Comparison of ENCODE assay signal across 24 cellular contexts in genomic region chr9:136722093-136722968, GRCh38. TPM values are rescaled to one million over a fixed set of nuclear protein-coding genes. Genes with fewer than 3 reads are reported as not detected.
A peak's percentile ranks its signal among the peaks of the same experiment; 100 is the strongest.
DNase-seq lines count a peak whose midpoint lies in the region; ATAC-seq, FAIRE-seq and TF ChIP-seq lines count a peak whose summit lies in the region.
"Had no signal": no experiment of that assay in that cellular context is flagged by ENCODE, and none has a peak within 500 bp of the region (broad histone marks: within the 10 kb centered on the region; RNA-seq: fewer than 3 reads in every experiment).

No MANE protein-coding gene starts in this region.

- H3K9me3 ChIP-seq in HepG2 (ENCODE audit: low read length) (no peaks in the 10 kb centered on the region), Peyer's patch (no peaks in the 10 kb centered on the region)

- no peak for TF ChIP-seq EP300 in HepG2 (IDR thresholded peaks at IDR 0.05; ENCODE audit: low read depth in 2 of 2, low read length in 2 of 2)
- TF ChIP-seq EP300 in HepG2 (CRISPR knock-in tag; IDR thresholded peaks at IDR 0.05; ENCODE audit: borderline replicate concordance): no peak

- peak; percentile 34; the same call in 1 of the 2 replicates for TF ChIP-seq POLR2A in H54 (IDR thresholded peaks at IDR 0.05; ENCODE audit: low read depth, low read length)
- no peak for TF ChIP-seq POLR2A in HepG2 (IDR thresholded peaks at IDR 0.05; ENCODE audit: insufficient read depth in 1 of 2, low read depth in 2 of 2, low read length in 2 of 2)
- TF ChIP-seq POLR2A in Peyer's patch (IDR thresholded peaks at IDR 0.05): no peak

- H3K9ac ChIP-seq in HepG2 (ENCODE audit: insufficient read depth, low read depth, low read length): no peak overlapping the region

- POLR2A ChIA-PET in HepG2 (lab: Yijun Ruan, JAX): interaction anchor here (0.6 kb wide), 1 partner anchor 21 kb away, joined by 3 read pairs; the partner anchor contains the start of gene LCN10

- no peak for TF ChIP-seq RAD21 in HepG2 (CRISPR knock-in tag; IDR thresholded peaks at IDR 0.05)

- peaks cover 17% of the 10 kb centered on the region for H3K79me2 ChIP-seq in HepG2 (ENCODE audit: insufficient read depth, low read length)

- H2AFZ ChIP-seq in HepG2 (ENCODE audit: low read length): no peak overlapping the region

- BruUV-seq in HepG2 (replicated peaks; lab: Mats Ljungman, UMichigan): no TSS peak

- H3K4me1 ChIP-seq in HepG2 (ENCODE audit: insufficient read depth, low read length): peaks cover 31% of the 10 kb centered on the region
- peaks cover 3 to 51% (median 24%) of the 10 kb centered on the region in 4 donors for H3K4me1 ChIP-seq in Peyer's patch

- H3K27ac ChIP-seq in VCaP: peak overlapping the region; percentile 92; the same call in 1 of the 2 replicates
- H3K27ac ChIP-seq in HepG2 (ENCODE audit: extremely low read length, insufficient read depth, low read length): no peak overlapping the region
- H3K27ac ChIP-seq in Peyer's patch: no peak overlapping the region
- H3K27ac ChIP-seq: C4-2B, HL-60 had no signal

- no peak for FAIRE-seq in H54 (lab: Jason Lieb, UNC)
- FAIRE-seq in HepG2 (lab: Jason Lieb, UNC): no peak
- FAIRE-seq: A204.1, astrocyte, frontal cortex had no signal

- H3K36me3 ChIP-seq in HepG2 (replicated peaks in 1 of 2; ENCODE audit: control insufficient read depth in 1 of 2, insufficient read depth in 2 of 2, low read length in 2 of 2): peaks cover 11 to 20% of the 10 kb centered on the region in 2 experiments; a peak in 4 of 5 replicates
- peaks cover 0 to 52% (median 0%) of the 10 kb centered on the region in 3 donors for H3K36me3 ChIP-seq in Peyer's patch

- no peak overlapping the region for H3K4me2 ChIP-seq in HepG2 (ENCODE audit: low read depth, low read length)

- ATAC-seq in HepG2: peak; percentile 0; the same call in 1 of the 3 replicates

- in situ Hi-C loops in HepG2 (cut with HindIII; ENCODE audit: extremely low pct_ligation_motif_present, low pct_unique_long_range_greater_than_20kb): no loop called here

- CTCF ChIA-PET in HepG2 (lab: Yijun Ruan, JAX; ENCODE audit: low intra/inter-chr PET ratio, low total read pairs): no interaction called here

- no peaks in the 10 kb centered on the region; a peak in 1 of 5 replicates for H3K27me3 ChIP-seq in HepG2 (ENCODE audit: control insufficient read depth in 1 of 2, insufficient read depth in 2 of 2, low read length in 2 of 2)
- no peaks in the 10 kb centered on the region for H3K27me3 ChIP-seq in Peyer's patch

- intact Hi-C loops in HepG2 (cut with micrococcal nuclease; ENCODE audit: unreplicated experiment): no loop called here

- TF ChIP-seq CTCF in VCaP (conservative IDR thresholded peaks at IDR 0.05): no peak
- TF ChIP-seq CTCF in HepG2 (CRISPR knock-in tag; IDR thresholded peaks at IDR 0.05): no peak
- TF ChIP-seq CTCF in Peyer's patch (IDR thresholded peaks at IDR 0.05): no peak

- H3K4me3 ChIP-seq in HepG2 (replicated peaks in 1 of 3; ENCODE audit: insufficient read depth in 1 of 3, low read depth in 2 of 3, low read length in 3 of 3): no peak overlapping the region
- no peak overlapping the region for H3K4me3 ChIP-seq in Peyer's patch
- H3K4me3 ChIP-seq: coronary artery had no signal

- DNase-seq in DMS53 (lab: John Stamatoyannopoulos, UW): peak; percentile 78
- no peak for DNase-seq in DMS53 treated with DMSO at 0.1 percent for 48 hours (lab: John Stamatoyannopoulos, UW; ENCODE audit: unreplicated experiment)
- no peak for DNase-seq in H54 (ENCODE audit: insufficient read length, low spot score)
- no peak for DNase-seq in HepG2 (ENCODE audit: low spot score)
- no peak for DNase-seq in OCI-M1 (lab: John Stamatoyannopoulos, UW)
- DNase-seq in Peyer's patch: no peak
- DNase-seq in GOT3 (lab: John Stamatoyannopoulos, UW): no peak
- DNase-seq: activated CD4-positive, alpha-beta T cell treated with anti-CD3 and anti-CD28 coated beads, Interleukin-2, amount 10 ng/mL, durations not matched to agents 7 days and 5 days; activated naive CD4-positive, alpha-beta T cell treated with Interleukin-2 at 50 U/mL for 16 hours; DMS153; H9; NCI-H1092; NCI-H2107 had no signal

- 95% methylated on average over 4 of the region's 31 CpGs for WGBS in HepG2 (ENCODE audit: low lambda C conversion rate)

- H4K20me1 ChIP-seq in HepG2 (ENCODE audit: insufficient read depth, low read length): peaks cover 47% of the 10 kb centered on the region

RNA-seq across cellular contexts. Expression of gene DIPK1B, which starts 10.0 kb away (rescaled TPM):
- total RNA-seq in HepG2 (2016; rRNA removed; fragmentation: Illumina TruSeq; extraction: Trizol) (0.18 and 0.28 TPM in 2 replicates), Peyer's patch (1 to 10 TPM in 3 of 4 donors, under 1 TPM in 1; 0.70 to 5.8 (median 2.6) TPM)
- total RNA-seq in HepG2 (2016; cell fraction: cytosol; rRNA removed; fragmentation: Illumina TruSeq; extraction: Trizol; ENCODE audit: low read depth): 0.91 and 1.1 TPM in 2 replicates
- 0.28 and 0.41 TPM in 2 replicates for total RNA-seq in HepG2 (2016; cell fraction: insoluble cytoplasmic fraction; rRNA removed; fragmentation: Illumina TruSeq; extraction: Trizol)
- total RNA-seq in HepG2 (2016; cell fraction: membrane; rRNA removed; fragmentation: Illumina TruSeq; extraction: Trizol): 0.99 and 1.2 TPM in 2 replicates
- 0.16 TPM in 1 of 2 replicates, not detected in the other for total RNA-seq in HepG2 (2016; cell fraction: nucleus; rRNA removed; fragmentation: Illumina TruSeq; extraction: Trizol)
- 3.9 and 7.2 TPM in 2 replicates for polyA plus RNA-seq in HepG2 (2011; rRNA removed)
- polyA plus RNA-seq in HepG2 (2011; cell fraction: cytosol; rRNA removed): 4.8 and 7.5 TPM in 2 replicates
- polyA plus RNA-seq in HepG2 (2011; cell fraction: nucleus; rRNA removed): 17.3 and 19.2 TPM in 2 replicates
- 3.2 TPM in 2 replicates for polyA plus RNA-seq in HepG2 (2012)
- polyA plus RNA-seq in HepG2 (2016; cell fraction: cytosol; fragmentation: Illumina TruSeq; extraction: Trizol; ENCODE audit: low read depth): 1.3 TPM in 2 replicates
- 0.28 and 0.45 TPM in 2 replicates for polyA plus RNA-seq in HepG2 (2016; cell fraction: insoluble cytoplasmic fraction; fragmentation: Illumina TruSeq; extraction: Trizol; ENCODE audit: low read depth)
- polyA plus RNA-seq in HepG2 (2016; cell fraction: membrane; fragmentation: Illumina TruSeq; extraction: Trizol; ENCODE audit: low read depth): 1.1 TPM in 2 replicates
- polyA plus RNA-seq in HepG2 (2016; cell fraction: nucleus; fragmentation: Illumina TruSeq; extraction: Trizol; ENCODE audit: insufficient read depth, low read depth): 0.56 and 0.57 TPM in 2 replicates
- 0.07 and 7.1 TPM in 2 replicates for polyA minus RNA-seq in HepG2 (2011; rRNA and poly(A)+ RNA removed; ENCODE audit: low replicate concordance)
- 2.7 and 3.6 TPM in 2 replicates for polyA minus RNA-seq in HepG2 (2011; cell fraction: cytosol; rRNA and poly(A)+ RNA removed)
- polyA minus RNA-seq in HepG2 (2011; cell fraction: nucleus; rRNA and poly(A)+ RNA removed): 1.2 TPM in 2 replicates
- total RNA-seq: activated CD4-positive, alpha-beta T cell treated with anti-CD3 and anti-CD28 coated beads, Interleukin-2, amount 10 ng/mL, durations not matched to agents 7 days and 5 days had no signal

RNA-seq across cellular contexts. Expression of gene LCN10, which starts 20.4 kb away (rescaled TPM):
- total RNA-seq in HepG2 (2016; rRNA removed; fragmentation: Illumina TruSeq; extraction: Trizol): 0.14 and 0.53 TPM in 2 replicates
- not detected in 2 replicates for total RNA-seq in HepG2 (2016; cell fraction: cytosol; rRNA removed; fragmentation: Illumina TruSeq; extraction: Trizol; ENCODE audit: low read depth)
- 0.13 and 0.19 TPM in 2 replicates for total RNA-seq in HepG2 (2016; cell fraction: insoluble cytoplasmic fraction; rRNA removed; fragmentation: Illumina TruSeq; extraction: Trizol)
- total RNA-seq in HepG2 (2016; cell fraction: membrane; rRNA removed; fragmentation: Illumina TruSeq; extraction: Trizol): 0.34 TPM in 2 replicates
- total RNA-seq in HepG2 (2016; cell fraction: nucleus; rRNA removed; fragmentation: Illumina TruSeq; extraction: Trizol): 0.22 TPM in 1 of 2 replicates, not detected in the other
- polyA plus RNA-seq in HepG2 (2011; rRNA removed): 0.61 and 0.84 TPM in 2 replicates
- polyA plus RNA-seq in HepG2 (2011; cell fraction: cytosol; rRNA removed): 0.82 and 1.0 TPM in 2 replicates
- polyA plus RNA-seq in HepG2 (2011; cell fraction: nucleus; rRNA removed): 0.85 and 1.8 TPM in 2 replicates
- polyA plus RNA-seq in HepG2 (2012): 1.5 and 1.8 TPM in 2 replicates
- polyA plus RNA-seq in HepG2 (2016; cell fraction: cytosol; fragmentation: Illumina TruSeq; extraction: Trizol; ENCODE audit: low read depth): 0.18 and 0.24 TPM in 2 replicates
- 0.27 and 0.43 TPM in 2 replicates for polyA plus RNA-seq in HepG2 (2016; cell fraction: insoluble cytoplasmic fraction; fragmentation: Illumina TruSeq; extraction: Trizol; ENCODE audit: low read depth)
- 0.15 and 0.43 TPM in 2 replicates for polyA plus RNA-seq in HepG2 (2016; cell fraction: membrane; fragmentation: Illumina TruSeq; extraction: Trizol; ENCODE audit: low read depth)
- polyA plus RNA-seq in HepG2 (2016; cell fraction: nucleus; fragmentation: Illumina TruSeq; extraction: Trizol; ENCODE audit: insufficient read depth, low read depth): 0.41 and 0.74 TPM in 2 replicates
- polyA minus RNA-seq in HepG2 (2011; rRNA and poly(A)+ RNA removed; ENCODE audit: low replicate concordance): 0.30 and 1.0 TPM in 2 replicates
- polyA minus RNA-seq in HepG2 (2011; cell fraction: cytosol; rRNA and poly(A)+ RNA removed): not detected in 2 replicates
- not detected in 2 replicates for polyA minus RNA-seq in HepG2 (2011; cell fraction: nucleus; rRNA and poly(A)+ RNA removed)
- total RNA-seq in Peyer's patch: 10 to 100 TPM in 1 of 4 donors, 1 to 10 TPM in 3; 1.1 to 28.1 (median 4.4) TPM
- total RNA-seq: activated CD4-positive, alpha-beta T cell treated with anti-CD3 and anti-CD28 coated beads, Interleukin-2, amount 10 ng/mL, durations not matched to agents 7 days and 5 days; astrocyte; frontal cortex; mononuclear cell; neural crest cell; OCI-LY7 had no signal

RNA-seq across cellular contexts. Expression of gene LCN6, which starts 26.0 kb away (rescaled TPM):
- total RNA-seq in HepG2 (2016; rRNA removed; fragmentation: Illumina TruSeq; extraction: Trizol): not detected in 2 replicates
- total RNA-seq in HepG2 (2016; cell fraction: cytosol; rRNA removed; fragmentation: Illumina TruSeq; extraction: Trizol; ENCODE audit: low read depth): not detected in 2 replicates
- total RNA-seq in HepG2 (2016; cell fraction: insoluble cytoplasmic fraction; rRNA removed; fragmentation: Illumina TruSeq; extraction: Trizol): not detected in 2 replicates
- total RNA-seq in HepG2 (2016; cell fraction: membrane; rRNA removed; fragmentation: Illumina TruSeq; extraction: Trizol): not detected in 2 replicates
- not detected in 2 replicates for total RNA-seq in HepG2 (2016; cell fraction: nucleus; rRNA removed; fragmentation: Illumina TruSeq; extraction: Trizol)
- polyA plus RNA-seq in HepG2 (2011; rRNA removed): not detected in 2 replicates
- not detected in 2 replicates for polyA plus RNA-seq in HepG2 (2011; cell fraction: cytosol; rRNA removed)
- not detected in 2 replicates for polyA plus RNA-seq in HepG2 (2011; cell fraction: nucleus; rRNA removed)
- not detected in 2 replicates for polyA plus RNA-seq in HepG2 (2012)
- polyA plus RNA-seq in HepG2 (2016; cell fraction: cytosol; fragmentation: Illumina TruSeq; extraction: Trizol; ENCODE audit: low read depth): not detected in 2 replicates
- polyA plus RNA-seq in HepG2 (2016; cell fraction: insoluble cytoplasmic fraction; fragmentation: Illumina TruSeq; extraction: Trizol; ENCODE audit: low read depth): not detected in 2 replicates
- polyA plus RNA-seq in HepG2 (2016; cell fraction: membrane; fragmentation: Illumina TruSeq; extraction: Trizol; ENCODE audit: low read depth): not detected in 2 replicates
- polyA plus RNA-seq in HepG2 (2016; cell fraction: nucleus; fragmentation: Illumina TruSeq; extraction: Trizol; ENCODE audit: insufficient read depth, low read depth): not detected in 2 replicates
- polyA minus RNA-seq in HepG2 (2011; rRNA and poly(A)+ RNA removed; ENCODE audit: low replicate concordance): not detected in 2 replicates
- not detected in 2 replicates for polyA minus RNA-seq in HepG2 (2011; cell fraction: cytosol; rRNA and poly(A)+ RNA removed)
- not detected in 2 replicates for polyA minus RNA-seq in HepG2 (2011; cell fraction: nucleus; rRNA and poly(A)+ RNA removed)
- 10 to 100 TPM in 1 of 4 donors, 1 to 10 TPM in 3; 4.7 to 17.3 (median 5.6) TPM for total RNA-seq in Peyer's patch
- total RNA-seq: activated CD4-positive, alpha-beta T cell treated with anti-CD3 and anti-CD28 coated beads, Interleukin-2, amount 10 ng/mL, durations not matched to agents 7 days and 5 days; astrocyte; frontal cortex; H9; mononuclear cell; neural crest cell; OCI-LY7; pulmonary artery endothelial cell had no signal

RNA-seq across cellular contexts. Expression of gene AGPAT2, which starts 35.1 kb away (rescaled TPM):
- total RNA-seq in HepG2 (2016; rRNA removed; fragmentation: Illumina TruSeq; extraction: Trizol) (2.5 and 3.9 TPM in 2 replicates), Peyer's patch (100 to 1,000 TPM in 3 of 4 donors, 10 to 100 TPM in 1; 97.4 to 802 (median 479) TPM)
- 5.2 and 5.9 TPM in 2 replicates for total RNA-seq in HepG2 (2016; cell fraction: cytosol; rRNA removed; fragmentation: Illumina TruSeq; extraction: Trizol; ENCODE audit: low read depth)
- 2.1 and 3.5 TPM in 2 replicates for total RNA-seq in HepG2 (2016; cell fraction: insoluble cytoplasmic fraction; rRNA removed; fragmentation: Illumina TruSeq; extraction: Trizol)
- total RNA-seq in HepG2 (2016; cell fraction: membrane; rRNA removed; fragmentation: Illumina TruSeq; extraction: Trizol): 6.3 and 6.7 TPM in 2 replicates
- 3.1 and 3.9 TPM in 2 replicates for total RNA-seq in HepG2 (2016; cell fraction: nucleus; rRNA removed; fragmentation: Illumina TruSeq; extraction: Trizol)
- polyA plus RNA-seq in HepG2 (2011; rRNA removed): 25.8 and 33.0 TPM in 2 replicates
- polyA plus RNA-seq in HepG2 (2011; cell fraction: cytosol; rRNA removed): 34.1 and 37.6 TPM in 2 replicates
- polyA plus RNA-seq in HepG2 (2011; cell fraction: nucleus; rRNA removed): 32.1 and 35.6 TPM in 2 replicates
- 9.3 and 10.6 TPM in 2 replicates for polyA plus RNA-seq in HepG2 (2012)
- polyA plus RNA-seq in HepG2 (2016; cell fraction: cytosol; fragmentation: Illumina TruSeq; extraction: Trizol; ENCODE audit: low read depth): 8.4 and 9.1 TPM in 2 replicates
- 3.6 and 3.8 TPM in 2 replicates for polyA plus RNA-seq in HepG2 (2016; cell fraction: insoluble cytoplasmic fraction; fragmentation: Illumina TruSeq; extraction: Trizol; ENCODE audit: low read depth)
- polyA plus RNA-seq in HepG2 (2016; cell fraction: membrane; fragmentation: Illumina TruSeq; extraction: Trizol; ENCODE audit: low read depth): 9.7 and 9.8 TPM in 2 replicates
- 8.2 and 8.4 TPM in 2 replicates for polyA plus RNA-seq in HepG2 (2016; cell fraction: nucleus; fragmentation: Illumina TruSeq; extraction: Trizol; ENCODE audit: insufficient read depth, low read depth)
- 34.1 and 96.5 TPM in 2 replicates for polyA minus RNA-seq in HepG2 (2011; rRNA and poly(A)+ RNA removed; ENCODE audit: low replicate concordance)
- 12.3 and 17.9 TPM in 2 replicates for polyA minus RNA-seq in HepG2 (2011; cell fraction: cytosol; rRNA and poly(A)+ RNA removed)
- polyA minus RNA-seq in HepG2 (2011; cell fraction: nucleus; rRNA and poly(A)+ RNA removed): 6.1 and 6.2 TPM in 2 replicates

RNA-seq across cellular contexts. Expression of gene LCN8, which starts 35.7 kb away (rescaled TPM):
- total RNA-seq in HepG2 (2016; rRNA removed; fragmentation: Illumina TruSeq; extraction: Trizol) (not detected in 2 replicates), Peyer's patch (not detected)
- total RNA-seq in HepG2 (2016; cell fraction: cytosol; rRNA removed; fragmentation: Illumina TruSeq; extraction: Trizol; ENCODE audit: low read depth): not detected in 2 replicates
- not detected in 2 replicates for total RNA-seq in HepG2 (2016; cell fraction: insoluble cytoplasmic fraction; rRNA removed; fragmentation: Illumina TruSeq; extraction: Trizol)
- not detected in 2 replicates for total RNA-seq in HepG2 (2016; cell fraction: membrane; rRNA removed; fragmentation: Illumina TruSeq; extraction: Trizol)
- not detected in 2 replicates for total RNA-seq in HepG2 (2016; cell fraction: nucleus; rRNA removed; fragmentation: Illumina TruSeq; extraction: Trizol)
- 0.15 TPM in 1 of 2 replicates, not detected in the other for polyA plus RNA-seq in HepG2 (2011; rRNA removed)
- 0.01 TPM in 1 of 2 replicates, not detected in the other for polyA plus RNA-seq in HepG2 (2011; cell fraction: cytosol; rRNA removed)
- polyA plus RNA-seq in HepG2 (2011; cell fraction: nucleus; rRNA removed): 0.64 and 1.8 TPM in 2 replicates
- not detected in 2 replicates for polyA plus RNA-seq in HepG2 (2012)
- not detected in 2 replicates for polyA plus RNA-seq in HepG2 (2016; cell fraction: cytosol; fragmentation: Illumina TruSeq; extraction: Trizol; ENCODE audit: low read depth)
- not detected in 2 replicates for polyA plus RNA-seq in HepG2 (2016; cell fraction: insoluble cytoplasmic fraction; fragmentation: Illumina TruSeq; extraction: Trizol; ENCODE audit: low read depth)
- polyA plus RNA-seq in HepG2 (2016; cell fraction: membrane; fragmentation: Illumina TruSeq; extraction: Trizol; ENCODE audit: low read depth): not detected in 2 replicates
- not detected in 2 replicates for polyA plus RNA-seq in HepG2 (2016; cell fraction: nucleus; fragmentation: Illumina TruSeq; extraction: Trizol; ENCODE audit: insufficient read depth, low read depth)
- not detected in 2 replicates for polyA minus RNA-seq in HepG2 (2011; rRNA and poly(A)+ RNA removed; ENCODE audit: low replicate concordance)
- not detected in 2 replicates for polyA minus RNA-seq in HepG2 (2011; cell fraction: cytosol; rRNA and poly(A)+ RNA removed)
- polyA minus RNA-seq in HepG2 (2011; cell fraction: nucleus; rRNA and poly(A)+ RNA removed): not detected in 2 replicates
- total RNA-seq: activated CD4-positive, alpha-beta T cell treated with anti-CD3 and anti-CD28 coated beads, Interleukin-2, amount 10 ng/mL, durations not matched to agents 7 days and 5 days; astrocyte; frontal cortex; H9; mononuclear cell; neural crest cell; OCI-LY7; pulmonary artery endothelial cell had no signal
